Comparison of ENCODE assay signal across 8 cellular contexts in the genomic region with DNA sequence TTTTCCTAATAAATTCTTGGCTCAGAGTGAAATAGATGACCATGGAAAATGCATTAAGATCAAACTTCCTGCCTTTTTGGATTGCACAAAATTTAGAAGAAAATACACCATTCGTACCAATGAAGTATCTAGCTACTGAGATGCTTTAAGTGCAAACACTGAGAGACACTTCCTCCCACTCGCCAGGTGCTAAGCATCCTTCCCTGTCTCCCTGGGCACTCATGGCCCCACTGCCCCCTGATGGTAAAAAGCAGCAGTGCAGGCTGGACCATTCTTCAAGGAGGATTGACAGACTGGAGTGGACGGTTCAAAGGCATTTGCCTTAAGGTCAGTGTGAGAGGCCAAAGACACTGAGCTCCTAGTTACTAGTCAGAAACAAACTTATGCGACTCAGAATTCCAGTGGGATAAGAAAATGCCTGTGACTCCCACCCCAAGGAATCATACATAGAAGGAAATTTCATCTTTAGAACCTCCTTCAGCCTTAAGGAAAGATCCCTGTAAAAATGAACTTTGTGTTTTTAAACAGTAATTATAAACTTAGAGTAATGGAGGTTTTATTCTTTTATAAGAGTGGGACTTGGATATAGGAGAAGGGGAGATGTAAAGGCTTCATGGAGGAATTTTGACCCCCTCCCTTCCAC.
DNase-seq lines count a peak whose midpoint lies in the region; ATAC-seq and TF ChIP-seq lines count a peak whose summit lies in the region.

No MANE protein-coding gene starts in this region.

- intact Hi-C loops in lower leg skin (cut with DNase I; ENCODE audit: low total_unique reads): no loop called here

- 42 to 44% methylated on average over 4 of the region's 4 CpGs for WGBS in lower leg skin, 2 donors

- peak; percentile 85 for ATAC-seq in HG02852 (IDR thresholded peaks at IDR 0.05; ENCODE audit: unreplicated experiment)

- no peak for TF ChIP-seq POLR2A in lower leg skin (IDR thresholded peaks at IDR 0.05)

- TF ChIP-seq CTCF in choroid plexus epithelial cell (conservative IDR thresholded peaks at IDR 0.05; ENCODE audit: low read depth, low read length) (peak; percentile 96), lower leg skin (IDR thresholded peaks at IDR 0.05) (no peak)

- H3K4me3 ChIP-seq in choroid plexus epithelial cell (ENCODE audit: low read depth, low read length) (no peak overlapping the region), lower leg skin (ENCODE audit: low read depth, poor library complexity, severe bottlenecking) (no peak overlapping the region)

- peak; percentile 68 for DNase-seq in activated gamma-delta T cell treated with Interleukin-2 at 50 U/mL for 16 hours
- no peak for DNase-seq in activated gamma-delta T cell (lab: John Stamatoyannopoulos, UW)
- DNase-seq in NCI-H2107 treated with DMSO at 0.1 percent for 48 hours (lab: John Stamatoyannopoulos, UW; ENCODE audit: unreplicated experiment): peak; percentile 41
- peak; percentile 62 to 69 for DNase-seq in activated CD4-positive, alpha-beta T cell treated with anti-CD3 and anti-CD28 coated beads for 4 hours
- DNase-seq in choroid plexus epithelial cell (ENCODE audit: low read depth): peak; percentile 72
- peak; percentile 48 to 89 for DNase-seq in lower leg skin (ENCODE audit: low spot score in 2 of 2)
- DNase-seq in stimulated activated CD8-positive, alpha-beta memory T cell treated with anti-CD3 and anti-CD28 coated beads, Interleukin-12 subunit alpha, Interleukin-12 subunit beta, amount 100 ng/mL, for 24 hours (ENCODE audit: extremely low read depth): peak; percentile 20
